In the genomic region with DNA sequence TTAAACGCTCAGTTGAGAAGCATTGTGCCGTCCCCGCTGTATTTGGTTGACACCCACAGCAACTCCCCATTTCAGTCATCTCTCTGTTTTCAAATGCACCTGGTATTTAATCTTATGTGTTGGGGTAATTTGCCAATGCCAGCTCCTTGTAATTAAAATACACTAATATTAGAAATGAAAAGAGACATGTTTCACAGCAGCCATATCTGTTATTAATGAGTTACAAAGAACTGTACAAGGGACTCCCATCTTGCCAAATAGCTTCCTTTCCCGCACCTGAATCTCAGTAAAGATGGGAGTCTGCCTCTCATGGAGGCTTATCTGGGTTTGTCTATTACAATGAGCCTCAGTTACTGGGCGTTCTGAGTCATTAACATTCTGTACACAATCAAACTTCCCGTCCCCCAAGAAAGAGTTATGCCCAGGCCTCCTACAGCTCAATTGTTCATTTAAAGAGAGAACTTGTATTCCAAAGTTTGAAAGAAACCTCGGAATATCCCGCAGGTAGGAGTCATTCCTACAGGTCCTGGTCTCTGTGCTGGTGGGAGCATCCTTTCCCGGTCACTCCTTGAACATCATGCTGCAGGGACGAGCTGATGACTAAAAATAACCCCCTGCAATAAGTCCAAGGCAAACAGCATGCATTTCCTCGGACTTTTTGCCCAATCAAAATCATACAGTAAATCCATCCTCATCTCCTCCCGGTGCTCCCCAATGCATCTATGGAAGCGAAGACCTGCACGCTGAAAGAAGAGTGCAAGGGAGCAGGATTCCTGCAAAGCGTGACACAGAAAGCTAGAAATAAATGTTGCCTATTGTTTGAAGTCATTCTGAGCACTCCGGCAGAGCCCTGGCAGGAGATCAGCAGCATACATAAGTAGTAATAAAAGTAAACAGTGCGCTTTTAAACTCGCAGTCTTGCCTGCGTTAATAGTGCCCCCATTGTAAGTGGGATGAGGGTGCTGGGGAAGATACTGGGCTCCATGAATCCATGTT, we compare ENCODE assay signal across 12 cellular contexts. TPM values are rescaled to one million over a fixed set of nuclear protein-coding genes. Genes with fewer than 3 reads are reported as not detected.
A peak's percentile ranks its signal among the peaks of the same experiment; 100 is the strongest.
DNase-seq lines count a peak whose midpoint lies in the region; ATAC-seq, FAIRE-seq and TF ChIP-seq lines count a peak whose summit lies in the region.
"Had no signal": no experiment of that assay in that cellular context is flagged by ENCODE, and none has a peak within 500 bp of the region (broad histone marks: within the 10 kb centered on the region; RNA-seq: fewer than 3 reads in every experiment).

No MANE protein-coding gene starts in this region.

- TF ChIP-seq POLR2A in GM12891 (IDR thresholded peaks at IDR 0.05; ENCODE audit: low read depth, low read length): no peak

- peaks cover 30 to 50% of the 10 kb centered on the region in 2 donors for H3K27me3 Mint-ChIP-seq in natural killer cell (ENCODE audit: low read depth in 2 of 2)
- peaks cover 19 to 40% of the 10 kb centered on the region in 2 donors for H3K27me3 Mint-ChIP-seq in natural killer cell treated with Interleukin-12 subunit alpha and Interleukin-12 subunit beta and Interleukin-15 and Interleukin-18, amount 100 ng/mL, for 72 hours

- intact Hi-C loops in natural killer cell (cut with micrococcal nuclease) (no loop called here), posterior vena cava (cut with DNase I) (no loop called here)

- H3K36me3 Mint-ChIP-seq in natural killer cell: no peaks in the 10 kb centered on the region
- H3K36me3 Mint-ChIP-seq in natural killer cell treated with Interleukin-12 subunit alpha and Interleukin-12 subunit beta and Interleukin-15 and Interleukin-18, amount 100 ng/mL, for 72 hours: no peaks in the 10 kb centered on the region

- H3K36me3 ChIP-seq in duodenal mucosa (ENCODE audit: control insufficient read depth in 1 of 2, insufficient read depth in 2 of 2, low read length in 2 of 2) (no peaks in the 10 kb centered on the region), muscle layer of duodenum (ENCODE audit: control insufficient read depth in 1 of 2, insufficient read depth in 2 of 2, low read length in 2 of 2) (no peaks in the 10 kb centered on the region)
- H3K36me3 ChIP-seq: BLaER1 had no signal

- no peak for TF ChIP-seq CTCF in natural killer cell (IDR thresholded peaks at IDR 0.05)

- ATAC-seq in natural killer cell (no peak), GM19023 (IDR thresholded peaks at IDR 0.05; ENCODE audit: unreplicated experiment) (no peak)
- ATAC-seq in natural killer cell treated with Interleukin-12 subunit alpha and Interleukin-12 subunit beta and Interleukin-15 and Interleukin-18, amount 100 ng/mL, for 72 hours: no peak

- FAIRE-seq in GM12891 (lab: Jason Lieb, UNC) (no peak), HTR-8/SVneo (lab: Jason Lieb, UNC) (no peak)

- no peak overlapping the region for H3K27ac Mint-ChIP-seq in natural killer cell
- H3K27ac Mint-ChIP-seq in natural killer cell treated with Interleukin-12 subunit alpha and Interleukin-12 subunit beta and Interleukin-15 and Interleukin-18, amount 100 ng/mL, for 72 hours: no peak overlapping the region

- no peak for DNase-seq in natural killer cell
- no peak for DNase-seq in natural killer cell treated with Interleukin-12 subunit alpha and Interleukin-12 subunit beta and Interleukin-15 and Interleukin-18, amount 100 ng/mL, for 72 hours (ENCODE audit: low spot score)
- no peak for DNase-seq in posterior vena cava (ENCODE audit: low spot score)
- DNase-seq in GM12891 (ENCODE audit: insufficient read length, low spot score): no peak
- DNase-seq in HTR-8/SVneo (ENCODE audit: insufficient read length, low spot score): no peak
- DNase-seq: activated effector memory CD4-positive, alpha-beta T cell treated with Interleukin-2 at 50 U/mL for 16 hours; stimulated activated CD4-positive, alpha-beta T cell treated with anti-CD3 and anti-CD28 coated beads, Interleukin-4, amount 100 ng/mL, for 1 hour had no signal

- no peak overlapping the region for H3K9ac ChIP-seq in duodenal mucosa (ENCODE audit: low read depth in 1 of 2, low read length in 2 of 2)
- H3K9ac ChIP-seq: BLaER1 had no signal

- H3K9me3 Mint-ChIP-seq in natural killer cell: no peaks in the 10 kb centered on the region
- no peaks in the 10 kb centered on the region for H3K9me3 Mint-ChIP-seq in natural killer cell treated with Interleukin-12 subunit alpha and Interleukin-12 subunit beta and Interleukin-15 and Interleukin-18, amount 100 ng/mL, for 72 hours

- H3K27me3 ChIP-seq in duodenal mucosa (ENCODE audit: control insufficient read depth in 1 of 2, insufficient read depth in 2 of 2, low read length in 2 of 2): peaks cover 0 to 3% of the 10 kb centered on the region in 2 donors
- no peaks in the 10 kb centered on the region for H3K27me3 ChIP-seq in muscle layer of duodenum (ENCODE audit: low read depth, low read length)

- H3K4me3 Mint-ChIP-seq in natural killer cell: peak overlapping the region; percentile 76
- no peak overlapping the region for H3K4me3 Mint-ChIP-seq in natural killer cell treated with Interleukin-12 subunit alpha and Interleukin-12 subunit beta and Interleukin-15 and Interleukin-18, amount 100 ng/mL, for 72 hours

- peaks cover 11 to 14% of the 10 kb centered on the region in 2 donors for H3K4me1 Mint-ChIP-seq in natural killer cell
- H3K4me1 Mint-ChIP-seq in natural killer cell treated with Interleukin-12 subunit alpha and Interleukin-12 subunit beta and Interleukin-15 and Interleukin-18, amount 100 ng/mL, for 72 hours (ENCODE audit: low read depth in 2 of 2): peaks cover 5 to 8% of the 10 kb centered on the region in 2 donors

- H3K4me3 ChIP-seq in duodenal mucosa (ENCODE audit: low read depth in 1 of 2, low read length in 2 of 2): peak overlapping the region; percentile 34 to 47
- H3K4me3 ChIP-seq in muscle layer of duodenum (ENCODE audit: low read depth in 1 of 2, low read length in 2 of 2): peak overlapping the region; percentile 56 to 58
- H3K4me3 ChIP-seq: BLaER1 had no signal

- no peak overlapping the region for H3K27ac ChIP-seq in duodenal mucosa (ENCODE audit: low read depth, low read length)
- no peak overlapping the region for H3K27ac ChIP-seq in muscle layer of duodenum (ENCODE audit: low read length)
- H3K27ac ChIP-seq: BLaER1 had no signal

- H3K9me3 ChIP-seq in duodenal mucosa (ENCODE audit: control insufficient read depth in 1 of 2, low read length in 2 of 2): no peaks in the 10 kb centered on the region
- H3K9me3 ChIP-seq in muscle layer of duodenum (ENCODE audit: control insufficient read depth in 1 of 2, low read length in 2 of 2): no peaks in the 10 kb centered on the region
- H3K9me3 ChIP-seq: BLaER1 had no signal

- peaks cover 0 to 7% of the 10 kb centered on the region in 2 donors for H3K4me1 ChIP-seq in duodenal mucosa (ENCODE audit: control insufficient read depth in 1 of 2, insufficient read depth in 2 of 2, low read length in 2 of 2)
- H3K4me1 ChIP-seq in muscle layer of duodenum (ENCODE audit: control insufficient read depth in 1 of 2, insufficient read depth in 2 of 2, low read length in 2 of 2): peaks cover 0 to 3% of the 10 kb centered on the region in 2 donors
- H3K4me1 ChIP-seq: BLaER1 had no signal

TF ChIP-seq in GM12891, 5 proteins besides CTCF, POLR2A, EP300 and RAD21:
- no peak for TF ChIP-seq PAX5 (IDR thresholded peaks at IDR 0.05; ENCODE audit: insufficient read depth, low read length, severe bottlenecking)
- no peak for TF ChIP-seq SPI1 (IDR thresholded peaks at IDR 0.05; ENCODE audit: low read depth, low read length)
- TF ChIP-seq POLR2AphosphoS5 (IDR thresholded peaks at IDR 0.05; ENCODE audit: low read depth, low read length): no peak
- TF ChIP-seq POU2F2 (IDR thresholded peaks at IDR 0.05; ENCODE audit: low read depth, low read length): no peak
- no peak for TF ChIP-seq TAF1 (IDR thresholded peaks at IDR 0.05; ENCODE audit: low read depth, low read length)

RNA-seq across cellular contexts. Expression of a gene that starts 0.9 kb away (rescaled TPM):
- total RNA-seq in natural killer cell: not detected
- not detected for total RNA-seq in natural killer cell treated with Interleukin-12 subunit alpha and Interleukin-12 subunit beta and Interleukin-15 and Interleukin-18, amount 100 ng/mL, for 72 hours
- total RNA-seq in posterior vena cava: under 1 TPM in 1 of 2 donors, not detected in 1; 0.51 TPM
- polyA plus RNA-seq in GM12891 (2012; ENCODE audit: low read depth, missing spikeins): not detected
- total RNA-seq: T-helper 1 cell treated with Interleukin-12 subunit alpha and Interleukin-12 subunit beta and Interleukin-4 antibody, amounts not matched to agents 30 ng/mL and 1 ng/mL, for 36 hours had no signal
